ENCODE assay signal across 1 cellular context in the genomic region with DNA sequence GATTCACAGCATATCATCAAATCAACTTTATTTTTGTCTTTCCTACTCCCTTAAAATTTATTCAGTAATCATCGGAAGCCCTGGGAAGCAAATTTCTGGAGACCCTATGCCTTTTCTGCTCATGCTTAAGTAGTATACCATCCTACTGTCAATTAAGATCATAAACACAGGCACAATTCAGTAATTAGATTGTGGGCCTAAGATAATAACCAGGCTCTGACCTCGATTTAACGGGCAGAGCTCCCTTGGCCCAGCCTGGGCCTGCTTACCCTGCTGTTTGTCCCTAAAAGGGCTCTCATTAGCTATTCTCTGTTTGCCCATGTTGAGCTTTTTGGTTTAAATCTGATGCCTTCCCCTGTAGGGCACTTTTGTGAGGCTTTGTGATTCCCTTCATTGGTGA.
TF ChIP-seq lines count a peak whose summit lies in the region.

No MANE protein-coding gene starts in this region.

TF ChIP-seq in WTC11, 78 proteins besides CTCF, POLR2A, EP300 and RAD21 (continued from another document):
- TF ChIP-seq, protein P1, sequence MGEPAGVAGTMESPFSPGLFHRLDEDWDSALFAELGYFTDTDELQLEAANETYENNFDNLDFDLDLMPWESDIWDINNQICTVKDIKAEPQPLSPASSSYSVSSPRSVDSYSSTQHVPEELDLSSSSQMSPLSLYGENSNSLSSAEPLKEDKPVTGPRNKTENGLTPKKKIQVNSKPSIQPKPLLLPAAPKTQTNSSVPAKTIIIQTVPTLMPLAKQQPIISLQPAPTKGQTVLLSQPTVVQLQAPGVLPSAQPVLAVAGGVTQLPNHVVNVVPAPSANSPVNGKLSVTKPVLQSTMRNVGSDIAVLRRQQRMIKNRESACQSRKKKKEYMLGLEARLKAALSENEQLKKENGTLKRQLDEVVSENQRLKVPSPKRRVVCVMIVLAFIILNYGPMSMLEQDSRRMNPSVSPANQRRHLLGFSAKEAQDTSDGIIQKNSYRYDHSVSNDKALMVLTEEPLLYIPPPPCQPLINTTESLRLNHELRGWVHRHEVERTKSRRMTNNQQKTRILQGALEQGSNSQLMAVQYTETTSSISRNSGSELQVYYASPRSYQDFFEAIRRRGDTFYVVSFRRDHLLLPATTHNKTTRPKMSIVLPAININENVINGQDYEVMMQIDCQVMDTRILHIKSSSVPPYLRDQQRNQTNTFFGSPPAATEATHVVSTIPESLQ (CRISPR knock-in tag; IDR thresholded peaks at IDR 0.05): no peak
- TF ChIP-seq CREM (CRISPR knock-in tag; IDR thresholded peaks at IDR 0.05): no peak
TF ChIP-seq in WTC11: peak in this region for 0.
